9 cellular contexts compared by ENCODE assay signal in genomic region chr19:18000480-18000980, GRCh38. TPM values are rescaled to one million over a fixed set of nuclear protein-coding genes. Genes with fewer than 3 reads are reported as not detected.
DNase-seq lines count a peak whose midpoint lies in the region; ATAC-seq, FAIRE-seq and TF ChIP-seq lines count a peak whose summit lies in the region.
"Had no signal": no experiment of that assay in that cellular context is flagged by ENCODE, and none has a peak within 500 bp of the region (broad histone marks: within the 10 kb centered on the region; RNA-seq: fewer than 3 reads in every experiment).

No MANE protein-coding gene starts in this region.

- no peaks in the 10 kb centered on the region for H3K9me3 ChIP-seq in neural progenitor cell (ENCODE audit: low read depth)

- FAIRE-seq in GM19239 (lab: Jason Lieb, UNC) = no peak

- no peak for ATAC-seq in central memory CD8-positive, alpha-beta T cell (replicated peaks; ENCODE audit: extremely low read depth, poor library complexity, severe bottlenecking)
- ATAC-seq in HG03460 (IDR thresholded peaks at IDR 0.05; ENCODE audit: unreplicated experiment) = no peak

- H2AFZ ChIP-seq in KMS-11 (ENCODE audit: low read depth) = peak overlapping the region; percentile 76
- no peak overlapping the region for H2AFZ ChIP-seq in neural progenitor cell (replicated peaks)

- H3K36me3 Mint-ChIP-seq in central memory CD8-positive, alpha-beta T cell (ENCODE audit: insufficient read depth) = peaks cover 26% of the 10 kb centered on the region
- H3K36me3 Mint-ChIP-seq in neural progenitor cell = no peaks in the 10 kb centered on the region

- DNase-seq in Caki2 (ENCODE audit: low read depth) (peak; percentile 60), neural progenitor cell (ENCODE audit: low spot score) (peak; percentile 29), GM19239 (ENCODE audit: insufficient read length, low spot score) (no peak), NCI-H2171 treated with DMSO at 0.1 percent for 48 hours (lab: John Stamatoyannopoulos, UW) (no peak), NCI-H1048 (lab: John Stamatoyannopoulos, UW) (no peak)
- DNase-seq in central memory CD8-positive, alpha-beta T cell (ENCODE audit: low spot score in 2 of 2) = no peak

- no peaks in the 10 kb centered on the region for H3K27me3 Mint-ChIP-seq in central memory CD8-positive, alpha-beta T cell
- H3K27me3 Mint-ChIP-seq in neural progenitor cell (ENCODE audit: insufficient read depth, low read depth) = peaks cover 29% of the 10 kb centered on the region

- H3K36me3 ChIP-seq in KMS-11 (ENCODE audit: insufficient read depth) = no peaks in the 10 kb centered on the region
- H3K36me3 ChIP-seq in neural progenitor cell = no peaks in the 10 kb centered on the region

- in situ Hi-C loops in Caki2 (cut with HindIII; ENCODE audit: low pct_unique_long_range_greater_than_20kb, low sequenced_read_pairs) = no loop called here

- peaks cover 4% of the 10 kb centered on the region for H3F3A ChIP-seq in neural progenitor cell (ENCODE audit: low read depth)

- H3K4me1 Mint-ChIP-seq in central memory CD8-positive, alpha-beta T cell = peaks cover 14% of the 10 kb centered on the region
- H3K4me1 Mint-ChIP-seq in neural progenitor cell = peaks cover 6% of the 10 kb centered on the region

- peaks cover 11% of the 10 kb centered on the region; the same call in 1 of the 2 replicates for H3K27me3 ChIP-seq in KMS-11 (ENCODE audit: insufficient read depth, low read depth)
- H3K27me3 ChIP-seq in neural progenitor cell = peaks cover 43% of the 10 kb centered on the region

- peak overlapping the region; percentile 71 for H3K9ac ChIP-seq in KMS-11
- no peak overlapping the region for H3K9ac ChIP-seq in neural progenitor cell

- H3K4me3 ChIP-seq in KMS-11 (IDR thresholded peaks at IDR 0.05; ENCODE audit: insufficient read depth, low read depth, low read length) = no peak overlapping the region
- H3K4me3 ChIP-seq in neural progenitor cell = peak overlapping the region; percentile 48

- H3K4me2 ChIP-seq in KMS-11 = peak overlapping the region; percentile 29; the same call in 1 of the 2 replicates
- H3K4me2 ChIP-seq in neural progenitor cell = peak overlapping the region; percentile 87

- H3K27ac ChIP-seq in KMS-11 (0 out of 2 replicates have a peak overlapping the region, but pooled peaks have one; percentile 30), neural progenitor cell (no peak overlapping the region)

- H3K4me3 Mint-ChIP-seq in central memory CD8-positive, alpha-beta T cell = peak overlapping the region; percentile 81
- H3K4me3 Mint-ChIP-seq in neural progenitor cell = peak overlapping the region; percentile 81

- TF ChIP-seq CTCF in KMS-11 (conservative IDR thresholded peaks at IDR 0.05; ENCODE audit: low read depth, low read length) (no peak), neural progenitor cell (IDR thresholded peaks at IDR 0.05) (no peak)

- no peaks in the 10 kb centered on the region for H4K20me1 ChIP-seq in KMS-11 (ENCODE audit: insufficient read depth)
- H4K20me1 ChIP-seq in neural progenitor cell (ENCODE audit: low read depth) = no peaks in the 10 kb centered on the region

- peak overlapping the region; percentile 99 for H3K27ac Mint-ChIP-seq in central memory CD8-positive, alpha-beta T cell (ENCODE audit: low read depth)
- H3K27ac Mint-ChIP-seq in neural progenitor cell = no peak overlapping the region

- H3K9me3 Mint-ChIP-seq in central memory CD8-positive, alpha-beta T cell = no peaks in the 10 kb centered on the region
- H3K9me3 Mint-ChIP-seq in neural progenitor cell = no peaks in the 10 kb centered on the region

- peaks cover 9% of the 10 kb centered on the region for H3K4me1 ChIP-seq in KMS-11 (ENCODE audit: low read depth, poor library complexity, severe bottlenecking)
- H3K4me1 ChIP-seq in neural progenitor cell = no peaks in the 10 kb centered on the region

- peaks cover 10% of the 10 kb centered on the region for H3K79me2 ChIP-seq in KMS-11 (ENCODE audit: insufficient read depth, low read depth)
- no peaks in the 10 kb centered on the region for H3K79me2 ChIP-seq in neural progenitor cell (ENCODE audit: low read depth)

RNA-seq across cellular contexts. Expression of gene ARRDC2, which starts 7.4 kb away (rescaled TPM):
- total RNA-seq in Caki2 (2014; rRNA removed; shearing (Covaris generic); ENCODE audit: low replicate concordance) = 57.4 and 76.7 TPM in 2 replicates
- total RNA-seq in neural progenitor cell (ENCODE audit: low replicate concordance) = 4.7 and 14.4 TPM in 2 replicates

RNA-seq across cellular contexts. Expression of gene KCNN1, which starts 33.6 kb away (rescaled TPM):
- total RNA-seq in Caki2 (2014; rRNA removed; shearing (Covaris generic); ENCODE audit: low replicate concordance) = not detected in 2 replicates
- 1.8 and 5.5 TPM in 2 replicates for total RNA-seq in neural progenitor cell (ENCODE audit: low replicate concordance)
- total RNA-seq: myocyte had no signal

Comparison
In these comparisons a context has a peak if more than half of its experiments do, and no peak if none do; other contexts are left out.
1. DNase-seq: peak in Caki2 (single experiment) and neural progenitor cell (single experiment); none in central memory CD8-positive, alpha-beta T cell (0 of 2), GM19239 (single experiment), NCI-H2171 treated with DMSO at 0.1 percent for 48 hours (single experiment) and NCI-H1048 (single experiment).